ENCODE assay signal across 15 cellular contexts in genomic region chr21:31459457-31459856, GRCh38.
A peak's percentile ranks its signal among the peaks of the same experiment; 100 is the strongest.
DNase-seq lines count a peak whose midpoint lies in the region; ATAC-seq and TF ChIP-seq lines count a peak whose summit lies in the region.
"Had no signal": no experiment of that assay in that cellular context is flagged by ENCODE, and none has a peak within 500 bp of the region (broad histone marks: within the 10 kb centered on the region; RNA-seq: fewer than 3 reads in every experiment).

No MANE protein-coding gene starts in this region.

- H2AFZ ChIP-seq in SK-N-SH (ENCODE audit: low read depth) (no peak overlapping the region), smooth muscle cell (ENCODE audit: low read depth) (no peak overlapping the region)

- H3K9me2 ChIP-seq in SK-N-SH = no peaks in the 10 kb centered on the region

- H3K27me3 ChIP-seq in SK-N-SH (ENCODE audit: insufficient read depth) = no peaks in the 10 kb centered on the region
- H3K27me3 ChIP-seq in smooth muscle cell (ENCODE audit: low read depth) = no peaks in the 10 kb centered on the region
- no peaks in the 10 kb centered on the region for H3K27me3 ChIP-seq in vagina
- H3K27me3 ChIP-seq in gastroesophageal sphincter = no peaks in the 10 kb centered on the region

- H3F3A ChIP-seq in SK-N-SH (replicated peaks; ENCODE audit: insufficient read depth) (no peaks in the 10 kb centered on the region), smooth muscle cell (ENCODE audit: low read depth) (no peaks in the 10 kb centered on the region)

- intact Hi-C loops in vagina (cut with DNase I) = no loop called here

- no peaks in the 10 kb centered on the region for H3K79me2 ChIP-seq in SK-N-SH (ENCODE audit: insufficient read depth)
- no peaks in the 10 kb centered on the region for H3K79me2 ChIP-seq in smooth muscle cell (ENCODE audit: low read depth)

- H3K4me1 ChIP-seq in SK-N-SH (ENCODE audit: control insufficient read depth in 1 of 2, insufficient read depth in 2 of 2, low read depth in 1 of 2, low read length in 1 of 2) = no peaks in the 10 kb centered on the region; a peak in 1 of 4 replicates
- H3K4me1 ChIP-seq in smooth muscle cell (ENCODE audit: low read depth) = no peaks in the 10 kb centered on the region
- no peaks in the 10 kb centered on the region for H3K4me1 ChIP-seq in vagina
- no peaks in the 10 kb centered on the region for H3K4me1 ChIP-seq in gastroesophageal sphincter

- no peaks in the 10 kb centered on the region for H3K9me3 ChIP-seq in SK-N-SH
- no peaks in the 10 kb centered on the region for H3K9me3 ChIP-seq in smooth muscle cell (replicated peaks; ENCODE audit: low read depth)
- H3K9me3 ChIP-seq in vagina = no peaks in the 10 kb centered on the region
- H3K9me3 ChIP-seq in gastroesophageal sphincter = no peaks in the 10 kb centered on the region

- CTCF ChIA-PET in SK-N-SH (lab: Yijun Ruan, JAX) = interaction anchor here (0.6 to 1.7 kb wide), 10 partner anchors 12 to 268 kb away, joined by 3 to 9 read pairs (median 4); no protein-coding TSS in a partner anchor

- H4K20me1 ChIP-seq in SK-N-SH (ENCODE audit: insufficient read depth) (no peaks in the 10 kb centered on the region), smooth muscle cell (ENCODE audit: low read depth) (no peaks in the 10 kb centered on the region)

- DNase-seq in SK-N-SH = peak; percentile 20
- DNase-seq in SK-MEL-5 (ENCODE audit: low read depth, low spot score) = peak; percentile 83
- DNase-seq in iPS-NIHi11 (ENCODE audit: low spot score) = peak; percentile 26
- DNase-seq in smooth muscle cell (lab: John Stamatoyannopoulos, UW; ENCODE audit: unreplicated experiment) = no peak
- no peak for DNase-seq in vagina (ENCODE audit: extremely low spot score in 2 of 2)
- DNase-seq in SIG-M5 (lab: John Stamatoyannopoulos, UW) = no peak
- DNase-seq: activated CD4-positive, alpha-beta T cell treated with anti-CD3 and anti-CD28 coated beads for 4 hours; activated CD8-positive, alpha-beta memory T cell treated with anti-CD3 and anti-CD28 coated beads, Interleukin-2, amount 50 U/mL, for 4 hours; activated naive CD4-positive, alpha-beta T cell treated with Interleukin-2 at 50 U/mL for 16 hours; CD4-positive, alpha-beta T cell; glutamatergic neuron; HFFc6; SHP77 treated with DMSO at 0.1 percent for 48 hours had no signal

- H3K27ac ChIP-seq in SK-N-SH (ENCODE audit: low read depth in 2 of 2, low read length in 1 of 2) (no peak overlapping the region), smooth muscle cell (ENCODE audit: low read depth) (no peak overlapping the region), vagina (no peak overlapping the region), gastroesophageal sphincter (no peak overlapping the region)

- TF ChIP-seq EP300 in SK-N-SH (IDR thresholded peaks at IDR 0.05; ENCODE audit: borderline replicate concordance in 1 of 2, low read depth in 1 of 2, low read length in 1 of 2) (no peak), gastroesophageal sphincter (IDR thresholded peaks at IDR 0.05) (no peak)

- in situ Hi-C loops in SK-MEL-5 (cut with HindIII; ENCODE audit: low pct_unique_long_range_greater_than_20kb, low sequenced_read_pairs) = no loop called here

- TF ChIP-seq POLR2A in vagina (IDR thresholded peaks at IDR 0.05) = no peak
- no peak for TF ChIP-seq POLR2A in gastroesophageal sphincter (IDR thresholded peaks at IDR 0.05)

- H3K4me3 ChIP-seq in SK-N-SH (ENCODE audit: low read depth in 2 of 2, low read length in 1 of 2) (no peak overlapping the region), smooth muscle cell (no peak overlapping the region), vagina (no peak overlapping the region), gastroesophageal sphincter (no peak overlapping the region)

- no peak for ATAC-seq in SK-N-SH treated with all-trans-retinoic acid at 6 μM for 48 hours
- no peak for ATAC-seq in gastroesophageal sphincter

- no peak overlapping the region for H3K9ac ChIP-seq in SK-N-SH
- no peak overlapping the region for H3K9ac ChIP-seq in smooth muscle cell (ENCODE audit: low read depth)

- H3K36me3 ChIP-seq in SK-N-SH (replicated peaks in 1 of 2; ENCODE audit: control insufficient read depth in 1 of 2, insufficient read depth in 2 of 2, low read length in 1 of 2) (no peaks in the 10 kb centered on the region), smooth muscle cell (ENCODE audit: low read depth) (no peaks in the 10 kb centered on the region), vagina (no peaks in the 10 kb centered on the region), gastroesophageal sphincter (no peaks in the 10 kb centered on the region)

- TF ChIP-seq CTCF in SK-N-SH (IDR thresholded peaks at IDR 0.05) (no peak; the same call in 1 of the 2 replicates), smooth muscle cell (IDR thresholded peaks at IDR 0.05; ENCODE audit: borderline replicate concordance, insufficient read depth, poor library complexity, severe bottlenecking) (peak; percentile 27), vagina (IDR thresholded peaks at IDR 0.05) (no peak), gastroesophageal sphincter (IDR thresholded peaks at IDR 0.05) (no peak)

- H3K4me2 ChIP-seq in SK-N-SH = no peak overlapping the region
- no peak overlapping the region for H3K4me2 ChIP-seq in smooth muscle cell

- TF ChIP-seq RAD21 in SK-N-SH (IDR thresholded peaks at IDR 0.05; ENCODE audit: low read length) = peak; percentile 23

- 70% methylated on average over 3 of the region's 3 CpGs for WGBS in SK-N-SH (ENCODE audit: low lambda C conversion rate)
- 79% methylated on average over 3 of the region's 3 CpGs for WGBS in smooth muscle cell (ENCODE audit: low lambda C conversion rate)
- WGBS in gastroesophageal sphincter (ENCODE audit: low coverage in 1 of 2), 2 donors = 87% methylated on average over 3 of the region's 3 CpGs

- POLR2A ChIA-PET in SK-N-SH (lab: Yijun Ruan, JAX) = no interaction called here

TF ChIP-seq in SK-N-SH, 30 proteins besides CTCF, POLR2A, EP300 and RAD21:
- TF ChIP-seq YY1 (IDR thresholded peaks at IDR 0.05; ENCODE audit: low read depth) (no peak), POLR2AphosphoS5 (IDR thresholded peaks at IDR 0.05; ENCODE audit: low read depth, low read length) (no peak), SMC3 (IDR thresholded peaks at IDR 0.05; ENCODE audit: low read depth, low read length) (no peak)

TF ChIP-seq in SK-N-SH treated with all-trans-retinoic acid at 6 μM for 48 hours, 23 proteins besides CTCF, POLR2A, EP300 and RAD21:
- TF ChIP-seq POU6F1 (CRISPR knock-in tag; IDR thresholded peaks at IDR 0.05; ENCODE audit: borderline replicate concordance, low read depth) = no peak
- no peak for TF ChIP-seq PATZ1 (CRISPR knock-in tag; IDR thresholded peaks at IDR 0.05; ENCODE audit: borderline replicate concordance)
- no peak for TF ChIP-seq ARNTL (CRISPR knock-in tag; IDR thresholded peaks at IDR 0.05; ENCODE audit: borderline replicate concordance, low read depth)
- no peak for TF ChIP-seq PPARA (CRISPR knock-in tag; IDR thresholded peaks at IDR 0.05; ENCODE audit: borderline replicate concordance)
- no peak for TF ChIP-seq OSR1 (CRISPR knock-in tag; IDR thresholded peaks at IDR 0.05)
- no peak for TF ChIP-seq RARB (CRISPR knock-in tag; IDR thresholded peaks at IDR 0.05)
- no peak for TF ChIP-seq ZNF8 (CRISPR knock-in tag; IDR thresholded peaks at IDR 0.05)
- TF ChIP-seq GLIS3 (CRISPR knock-in tag; IDR thresholded peaks at IDR 0.05) = no peak
- no peak for TF ChIP-seq ZFP30 (CRISPR knock-in tag; IDR thresholded peaks at IDR 0.05)
- TF ChIP-seq CREB5 (CRISPR knock-in tag; IDR thresholded peaks at IDR 0.05; ENCODE audit: low read depth) = no peak
- TF ChIP-seq SNAI2 (CRISPR knock-in tag; IDR thresholded peaks at IDR 0.05) = no peak
- TF ChIP-seq ZNF565 (CRISPR knock-in tag; conservative IDR thresholded peaks at IDR 0.05; ENCODE audit: low read depth) = no peak
- TF ChIP-seq CSDC2 (CRISPR knock-in tag; IDR thresholded peaks at IDR 0.05) = no peak
- TF ChIP-seq ZFP3 (CRISPR knock-in tag; IDR thresholded peaks at IDR 0.05) = no peak
- no peak for TF ChIP-seq ZC3H10 (CRISPR knock-in tag; IDR thresholded peaks at IDR 0.05)
TF ChIP-seq in SK-N-SH treated with all-trans-retinoic acid at 6 μM for 48 hours: peak in this region for 0.

Comparison
In these comparisons a context has a peak if more than half of its experiments do, and no peak if none do; other contexts are left out.
1. DNase-seq: peak in SK-N-SH (single experiment), SK-MEL-5 (single experiment) and iPS-NIHi11 (single experiment); none in smooth muscle cell (single experiment), vagina (0 of 2) and SIG-M5 (single experiment).